Comparison of ENCODE assay signal across 8 cellular contexts in genomic region chr6:45378324-45378926, GRCh38. TPM values are rescaled to one million over a fixed set of nuclear protein-coding genes. Genes with fewer than 3 reads are reported as not detected.
A peak's percentile ranks its signal among the peaks of the same experiment; 100 is the strongest.
DNase-seq lines count a peak whose midpoint lies in the region; ATAC-seq, FAIRE-seq and TF ChIP-seq lines count a peak whose summit lies in the region.

No MANE protein-coding gene starts in this region.

- no peaks in the 10 kb centered on the region for H3K27me3 ChIP-seq in astrocyte (ENCODE audit: insufficient read depth, low read length)

- H3K27ac ChIP-seq in astrocyte (ENCODE audit: low read depth, low read length): peak overlapping the region; percentile 95
- H3K27ac ChIP-seq in kidney (ENCODE audit: low read depth in 2 of 2, low read length in 2 of 2): peak overlapping the region; percentile 94 to 96

- H3K4me3 Mint-ChIP-seq in activated T-cell treated with anti-CD3 and anti-CD28 coated beads, Interleukin-2, amount 50 U/mL, for 4 hours: peak overlapping the region; percentile 97
- peak overlapping the region; percentile 98 for H3K4me3 Mint-ChIP-seq in astrocyte (ENCODE audit: unreplicated experiment)
- peak overlapping the region; percentile 88 for H3K4me3 Mint-ChIP-seq in stimulated activated memory B cell treated with anti-CD40 and anti-IgM and Interleukin-4, amounts not matched to agents 10 μg/mL and 1 μg/mL and 100 μg/mL, for 72 hours

- H3K9me3 Mint-ChIP-seq in activated T-cell treated with anti-CD3 and anti-CD28 coated beads, Interleukin-2, amount 50 U/mL, for 4 hours: no peaks in the 10 kb centered on the region
- no peaks in the 10 kb centered on the region for H3K9me3 Mint-ChIP-seq in astrocyte (ENCODE audit: unreplicated experiment)
- no peaks in the 10 kb centered on the region for H3K9me3 Mint-ChIP-seq in stimulated activated memory B cell treated with anti-CD40 and anti-IgM and Interleukin-4, amounts not matched to agents 10 μg/mL and 1 μg/mL and 100 μg/mL, for 72 hours

- H3K36me3 Mint-ChIP-seq in activated T-cell treated with anti-CD3 and anti-CD28 coated beads, Interleukin-2, amount 50 U/mL, for 4 hours (ENCODE audit: insufficient read depth): no peaks in the 10 kb centered on the region
- H3K36me3 Mint-ChIP-seq in astrocyte (ENCODE audit: low read depth, unreplicated experiment): no peaks in the 10 kb centered on the region
- no peaks in the 10 kb centered on the region for H3K36me3 Mint-ChIP-seq in stimulated activated memory B cell treated with anti-CD40 and anti-IgM and Interleukin-4, amounts not matched to agents 10 μg/mL and 1 μg/mL and 100 μg/mL, for 72 hours

- no peak for DNase-seq in activated T-cell treated with anti-CD3 and anti-CD28 coated beads, Interleukin-2, amount 50 U/mL, for 4 hours
- DNase-seq in activated T-cell treated with anti-CD3 and anti-CD28 coated beads, Interleukin-2, amount 50 U/mL, for 48 hours: no peak
- DNase-seq in NCI-H524 treated with DMSO at 0.1 percent for 48 hours (lab: John Stamatoyannopoulos, UW) (peak; percentile 40), astrocyte (ENCODE audit: low read depth) (peak; percentile 59), kidney (peak; percentile 82), occipital lobe (lab: John Stamatoyannopoulos, UW) (no peak)

- H3K9ac ChIP-seq in astrocyte (ENCODE audit: low read length) (peak overlapping the region; percentile 98), kidney (ENCODE audit: low read length in 2 of 2) (peak overlapping the region; percentile 97 to 99)

- peak overlapping the region; percentile 97 for H3K4me2 ChIP-seq in astrocyte (ENCODE audit: low read length)

- no peak for FAIRE-seq in astrocyte (lab: Jason Lieb, UNC)
- no peak for FAIRE-seq in kidney (lab: Jason Lieb, UNC)

- peak in 1 of 2 donors; percentile 8 for ATAC-seq in activated T-cell treated with anti-CD3 and anti-CD28 coated beads, Interleukin-2, amount 50 U/mL, for 4 hours
- ATAC-seq in HG02623 (IDR thresholded peaks at IDR 0.05; ENCODE audit: unreplicated experiment): peak; percentile 14
- ATAC-seq in stimulated activated memory B cell treated with anti-CD40 and anti-IgM and Interleukin-4, amounts not matched to agents 10 μg/mL and 1 μg/mL and 100 μg/mL, for 72 hours: peak; percentile 42

- intact Hi-C loops in kidney (cut with DNase I): no loop called here

- H3K36me3 ChIP-seq in astrocyte (ENCODE audit: insufficient read depth, low read length) (no peaks in the 10 kb centered on the region), kidney (ENCODE audit: control insufficient read depth in 1 of 2, insufficient read depth in 2 of 2, low read length in 2 of 2) (no peaks in the 10 kb centered on the region)

- H3K4me3 ChIP-seq in astrocyte (ENCODE audit: insufficient read depth, low read depth, low read length) (peak overlapping the region; percentile 74), kidney (ENCODE audit: low read length in 2 of 2) (peak overlapping the region; percentile 65 to 99)

- H3K79me2 ChIP-seq in astrocyte (ENCODE audit: insufficient read depth, low read length): peaks cover 32% of the 10 kb centered on the region

- H3K9me3 ChIP-seq in astrocyte (ENCODE audit: insufficient read depth, low read depth, low read length) (no peaks in the 10 kb centered on the region), kidney (ENCODE audit: control insufficient read depth in 1 of 2, low read length in 2 of 2) (no peaks in the 10 kb centered on the region)

- peaks cover 20% of the 10 kb centered on the region for H3K4me1 Mint-ChIP-seq in activated T-cell treated with anti-CD3 and anti-CD28 coated beads, Interleukin-2, amount 50 U/mL, for 4 hours (ENCODE audit: low read depth)
- H3K4me1 Mint-ChIP-seq in astrocyte (ENCODE audit: low read depth, unreplicated experiment): peaks cover 12% of the 10 kb centered on the region
- H3K4me1 Mint-ChIP-seq in stimulated activated memory B cell treated with anti-CD40 and anti-IgM and Interleukin-4, amounts not matched to agents 10 μg/mL and 1 μg/mL and 100 μg/mL, for 72 hours: peaks cover 23% of the 10 kb centered on the region

- no peaks in the 10 kb centered on the region for H4K20me1 ChIP-seq in astrocyte (ENCODE audit: insufficient read depth, low read length)

- H3K27me3 Mint-ChIP-seq in activated T-cell treated with anti-CD3 and anti-CD28 coated beads, Interleukin-2, amount 50 U/mL, for 4 hours (ENCODE audit: low read depth): no peaks in the 10 kb centered on the region
- H3K27me3 Mint-ChIP-seq in astrocyte (ENCODE audit: low read depth, unreplicated experiment): no peaks in the 10 kb centered on the region
- H3K27me3 Mint-ChIP-seq in stimulated activated memory B cell treated with anti-CD40 and anti-IgM and Interleukin-4, amounts not matched to agents 10 μg/mL and 1 μg/mL and 100 μg/mL, for 72 hours: no peaks in the 10 kb centered on the region

- peak overlapping the region; percentile 98 for H3K27ac Mint-ChIP-seq in astrocyte (ENCODE audit: unreplicated experiment)
- peak overlapping the region; percentile 94 for H3K27ac Mint-ChIP-seq in stimulated activated memory B cell treated with anti-CD40 and anti-IgM and Interleukin-4, amounts not matched to agents 10 μg/mL and 1 μg/mL and 100 μg/mL, for 72 hours

- peaks cover 11% of the 10 kb centered on the region for H3K4me1 ChIP-seq in astrocyte (ENCODE audit: insufficient read depth, low read length)
- peaks cover 2 to 3% of the 10 kb centered on the region in 2 donors for H3K4me1 ChIP-seq in kidney (ENCODE audit: control insufficient read depth in 1 of 2, insufficient read depth in 1 of 2, low read depth in 1 of 2, low read length in 2 of 2)

- TF ChIP-seq CTCF in astrocyte (IDR thresholded peaks at IDR 0.05; ENCODE audit: insufficient read depth, low read depth, low read length): no peak
- TF ChIP-seq CTCF in kidney (IDR thresholded peaks at IDR 0.05; ENCODE audit: borderline replicate concordance, extremely low read depth, insufficient read depth): no peak

- H2AFZ ChIP-seq in astrocyte (ENCODE audit: low read depth, low read length): peak overlapping the region; percentile 68

RNA-seq across cellular contexts. Expression of gene SUPT3H, which starts 0.7 kb away (rescaled TPM):
- total RNA-seq in activated T-cell treated with anti-CD3 and anti-CD28 coated beads, Interleukin-2, amount 50 U/mL, for 4 hours: 10 to 100 TPM; 14.1 to 15.7 (median 15.7) TPM
- total RNA-seq in astrocyte (11.7 and 12.4 TPM in 2 replicates), kidney (10.1 TPM), occipital lobe (15.3 TPM)
- polyA plus RNA-seq in kidney (ENCODE audit: insufficient read depth, low read depth, low replicate concordance): 12.5 TPM

RNA-seq across cellular contexts. Expression of gene RUNX2, which starts 50.3 kb away (rescaled TPM):
- 10 to 100 TPM; 26.5 to 37.0 (median 31.0) TPM for total RNA-seq in activated T-cell treated with anti-CD3 and anti-CD28 coated beads, Interleukin-2, amount 50 U/mL, for 4 hours
- total RNA-seq in astrocyte (26.1 and 32.6 TPM in 2 replicates), kidney (4.7 TPM), occipital lobe (0.16 TPM)
- polyA plus RNA-seq in kidney (ENCODE audit: insufficient read depth, low read depth, low replicate concordance): 2.3 TPM

Comparison
In these comparisons a context has a peak if more than half of its experiments do, and no peak if none do; other contexts are left out.
1. DNase-seq: peak in NCI-H524 treated with DMSO at 0.1 percent for 48 hours (single experiment), astrocyte (single experiment) and kidney (single experiment); none in activated T-cell treated with anti-CD3 and anti-CD28 coated beads, Interleukin-2, amount 50 U/mL, for 4 hours (single experiment), activated T-cell treated with anti-CD3 and anti-CD28 coated beads, Interleukin-2, amount 50 U/mL, for 48 hours (0 of 2) and occipital lobe (single experiment).
2. Peak in every context shown above with its lines, with median percentiles within 50 percentile points of each other: H3K4me3 Mint-ChIP-seq.